In the genomic region with DNA sequence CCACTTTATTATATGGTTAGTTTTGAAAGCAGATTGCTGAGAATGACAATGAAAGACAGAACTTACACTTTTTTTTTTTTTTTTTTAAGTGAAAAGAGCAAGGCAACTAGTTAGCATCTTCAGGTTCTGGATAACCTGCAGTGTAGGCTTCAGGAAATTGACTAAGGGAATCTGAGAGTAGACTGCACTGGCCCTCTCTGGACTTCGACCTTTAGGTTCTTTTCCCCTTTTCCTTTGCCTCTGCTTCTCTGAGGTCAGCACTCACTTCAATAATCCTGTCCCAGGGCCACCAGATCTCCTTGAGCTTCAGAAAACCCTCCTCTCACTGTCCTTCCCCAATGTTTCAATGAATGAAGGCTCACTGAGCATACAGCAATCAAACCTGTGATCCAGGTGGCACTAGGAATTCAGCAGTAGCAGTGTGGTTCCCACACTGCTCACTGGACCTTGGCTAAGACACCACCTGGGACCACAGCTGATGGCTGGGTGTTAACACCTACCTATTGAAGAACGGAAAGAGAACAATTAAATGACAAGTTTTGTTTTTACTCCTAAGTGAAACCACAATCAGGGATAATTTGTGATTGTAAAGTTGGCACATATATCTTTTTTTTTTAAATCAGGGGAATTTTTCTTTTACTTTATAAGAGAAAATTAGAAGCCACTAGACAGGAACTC, we compare ENCODE assay signal across 1 cellular context.
TF ChIP-seq lines count a peak whose summit lies in the region.

No MANE protein-coding gene starts in this region.

TF ChIP-seq in GM12878, 131 proteins besides CTCF, POLR2A, EP300 and RAD21 (continued from another document and continues in another):
- TF ChIP-seq, protein P1, sequence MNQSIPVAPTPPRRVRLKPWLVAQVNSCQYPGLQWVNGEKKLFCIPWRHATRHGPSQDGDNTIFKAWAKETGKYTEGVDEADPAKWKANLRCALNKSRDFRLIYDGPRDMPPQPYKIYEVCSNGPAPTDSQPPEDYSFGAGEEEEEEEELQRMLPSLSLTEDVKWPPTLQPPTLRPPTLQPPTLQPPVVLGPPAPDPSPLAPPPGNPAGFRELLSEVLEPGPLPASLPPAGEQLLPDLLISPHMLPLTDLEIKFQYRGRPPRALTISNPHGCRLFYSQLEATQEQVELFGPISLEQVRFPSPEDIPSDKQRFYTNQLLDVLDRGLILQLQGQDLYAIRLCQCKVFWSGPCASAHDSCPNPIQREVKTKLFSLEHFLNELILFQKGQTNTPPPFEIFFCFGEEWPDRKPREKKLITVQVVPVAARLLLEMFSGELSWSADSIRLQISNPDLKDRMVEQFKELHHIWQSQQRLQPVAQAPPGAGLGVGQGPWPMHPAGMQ (IDR thresholded peaks at IDR 0.05; ENCODE audit: borderline replicate concordance), result no peak
- no peak for TF ChIP-seq POLR2AphosphoS5 (IDR thresholded peaks at IDR 0.05; ENCODE audit: low read length)
- TF ChIP-seq, protein P2, sequence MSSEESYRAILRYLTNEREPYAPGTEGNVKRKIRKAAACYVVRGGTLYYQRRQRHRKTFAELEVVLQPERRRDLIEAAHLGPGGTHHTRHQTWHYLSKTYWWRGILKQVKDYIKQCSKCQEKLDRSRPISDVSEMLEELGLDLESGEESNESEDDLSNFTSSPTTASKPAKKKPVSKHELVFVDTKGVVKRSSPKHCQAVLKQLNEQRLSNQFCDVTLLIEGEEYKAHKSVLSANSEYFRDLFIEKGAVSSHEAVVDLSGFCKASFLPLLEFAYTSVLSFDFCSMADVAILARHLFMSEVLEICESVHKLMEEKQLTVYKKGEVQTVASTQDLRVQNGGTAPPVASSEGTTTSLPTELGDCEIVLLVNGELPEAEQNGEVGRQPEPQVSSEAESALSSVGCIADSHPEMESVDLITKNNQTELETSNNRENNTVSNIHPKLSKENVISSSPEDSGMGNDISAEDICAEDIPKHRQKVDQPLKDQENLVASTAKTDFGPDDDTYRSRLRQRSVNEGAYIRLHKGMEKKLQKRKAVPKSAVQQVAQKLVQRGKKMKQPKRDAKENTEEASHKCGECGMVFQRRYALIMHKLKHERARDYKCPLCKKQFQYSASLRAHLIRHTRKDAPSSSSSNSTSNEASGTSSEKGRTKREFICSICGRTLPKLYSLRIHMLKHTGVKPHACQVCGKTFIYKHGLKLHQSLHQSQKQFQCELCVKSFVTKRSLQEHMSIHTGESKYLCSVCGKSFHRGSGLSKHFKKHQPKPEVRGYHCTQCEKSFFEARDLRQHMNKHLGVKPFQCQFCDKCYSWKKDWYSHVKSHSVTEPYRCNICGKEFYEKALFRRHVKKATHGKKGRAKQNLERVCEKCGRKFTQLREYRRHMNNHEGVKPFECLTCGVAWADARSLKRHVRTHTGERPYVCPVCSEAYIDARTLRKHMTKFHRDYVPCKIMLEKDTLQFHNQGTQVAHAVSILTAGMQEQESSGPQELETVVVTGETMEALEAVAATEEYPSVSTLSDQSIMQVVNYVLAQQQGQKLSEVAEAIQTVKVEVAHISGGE (CRISPR knock-in tag; IDR thresholded peaks at IDR 0.05), result no peak
- TF ChIP-seq JUND (IDR thresholded peaks at IDR 0.05; ENCODE audit: low read depth, low read length), result no peak
- no peak for TF ChIP-seq LARP7 (IDR thresholded peaks at IDR 0.05)
- TF ChIP-seq PAX5 (IDR thresholded peaks at IDR 0.05; ENCODE audit: borderline replicate concordance, low read depth, low read length), result peak; percentile 99
- 0 out of 2 replicates have a peak, but pooled peaks have one; percentile 20 for TF ChIP-seq GABPA (IDR thresholded peaks at IDR 0.05; ENCODE audit: low read depth)
- no peak for TF ChIP-seq WRNIP1 (IDR thresholded peaks at IDR 0.05; ENCODE audit: borderline replicate concordance, low read depth, low read length)
- TF ChIP-seq ZBED1 (IDR thresholded peaks at IDR 0.05; ENCODE audit: borderline replicate concordance), result no peak
- no peak for TF ChIP-seq STAT1 (conservative IDR thresholded peaks at IDR 0.05)
- TF ChIP-seq, protein P3, sequence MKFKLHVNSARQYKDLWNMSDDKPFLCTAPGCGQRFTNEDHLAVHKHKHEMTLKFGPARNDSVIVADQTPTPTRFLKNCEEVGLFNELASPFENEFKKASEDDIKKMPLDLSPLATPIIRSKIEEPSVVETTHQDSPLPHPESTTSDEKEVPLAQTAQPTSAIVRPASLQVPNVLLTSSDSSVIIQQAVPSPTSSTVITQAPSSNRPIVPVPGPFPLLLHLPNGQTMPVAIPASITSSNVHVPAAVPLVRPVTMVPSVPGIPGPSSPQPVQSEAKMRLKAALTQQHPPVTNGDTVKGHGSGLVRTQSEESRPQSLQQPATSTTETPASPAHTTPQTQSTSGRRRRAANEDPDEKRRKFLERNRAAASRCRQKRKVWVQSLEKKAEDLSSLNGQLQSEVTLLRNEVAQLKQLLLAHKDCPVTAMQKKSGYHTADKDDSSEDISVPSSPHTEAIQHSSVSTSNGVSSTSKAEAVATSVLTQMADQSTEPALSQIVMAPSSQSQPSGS (IDR thresholded peaks at IDR 0.05; ENCODE audit: low read length), result peak; percentile 90
- TF ChIP-seq SUZ12 (IDR thresholded peaks at IDR 0.05; ENCODE audit: unreplicated experiment), result no peak
- TF ChIP-seq, protein P4, sequence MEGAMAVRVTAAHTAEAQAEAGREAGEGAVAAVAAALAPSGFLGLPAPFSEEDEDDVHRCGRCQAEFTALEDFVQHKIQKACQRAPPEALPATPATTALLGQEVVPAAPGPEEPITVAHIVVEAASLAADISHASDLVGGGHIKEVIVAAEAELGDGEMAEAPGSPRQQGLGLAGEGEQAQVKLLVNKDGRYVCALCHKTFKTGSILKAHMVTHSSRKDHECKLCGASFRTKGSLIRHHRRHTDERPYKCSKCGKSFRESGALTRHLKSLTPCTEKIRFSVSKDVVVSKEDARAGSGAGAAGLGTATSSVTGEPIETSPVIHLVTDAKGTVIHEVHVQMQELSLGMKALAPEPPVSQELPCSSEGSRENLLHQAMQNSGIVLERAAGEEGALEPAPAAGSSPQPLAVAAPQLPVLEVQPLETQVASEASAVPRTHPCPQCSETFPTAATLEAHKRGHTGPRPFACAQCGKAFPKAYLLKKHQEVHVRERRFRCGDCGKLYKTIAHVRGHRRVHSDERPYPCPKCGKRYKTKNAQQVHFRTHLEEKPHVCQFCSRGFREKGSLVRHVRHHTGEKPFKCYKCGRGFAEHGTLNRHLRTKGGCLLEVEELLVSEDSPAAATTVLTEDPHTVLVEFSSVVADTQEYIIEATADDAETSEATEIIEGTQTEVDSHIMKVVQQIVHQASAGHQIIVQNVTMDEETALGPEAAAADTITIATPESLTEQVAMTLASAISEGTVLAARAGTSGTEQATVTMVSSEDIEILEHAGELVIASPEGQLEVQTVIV (IDR thresholded peaks at IDR 0.05; ENCODE audit: borderline replicate concordance, partially characterized antibody), result no peak
- TF ChIP-seq, protein P5, sequence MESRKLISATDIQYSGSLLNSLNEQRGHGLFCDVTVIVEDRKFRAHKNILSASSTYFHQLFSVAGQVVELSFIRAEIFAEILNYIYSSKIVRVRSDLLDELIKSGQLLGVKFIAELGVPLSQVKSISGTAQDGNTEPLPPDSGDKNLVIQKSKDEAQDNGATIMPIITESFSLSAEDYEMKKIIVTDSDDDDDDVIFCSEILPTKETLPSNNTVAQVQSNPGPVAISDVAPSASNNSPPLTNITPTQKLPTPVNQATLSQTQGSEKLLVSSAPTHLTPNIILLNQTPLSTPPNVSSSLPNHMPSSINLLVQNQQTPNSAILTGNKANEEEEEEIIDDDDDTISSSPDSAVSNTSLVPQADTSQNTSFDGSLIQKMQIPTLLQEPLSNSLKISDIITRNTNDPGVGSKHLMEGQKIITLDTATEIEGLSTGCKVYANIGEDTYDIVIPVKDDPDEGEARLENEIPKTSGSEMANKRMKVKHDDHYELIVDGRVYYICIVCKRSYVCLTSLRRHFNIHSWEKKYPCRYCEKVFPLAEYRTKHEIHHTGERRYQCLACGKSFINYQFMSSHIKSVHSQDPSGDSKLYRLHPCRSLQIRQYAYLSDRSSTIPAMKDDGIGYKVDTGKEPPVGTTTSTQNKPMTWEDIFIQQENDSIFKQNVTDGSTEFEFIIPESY (IDR thresholded peaks at IDR 0.05), result no peak
- peak; percentile 33 for TF ChIP-seq SP1 (IDR thresholded peaks at IDR 0.05; ENCODE audit: low read depth, low read length)
- no peak for TF ChIP-seq BCLAF1 (IDR thresholded peaks at IDR 0.05)
- no peak for TF ChIP-seq TAF1 (IDR thresholded peaks at IDR 0.05; ENCODE audit: borderline replicate concordance, low read depth, low read length)
- no peak for TF ChIP-seq ZNF592 (IDR thresholded peaks at IDR 0.05)
- no peak for TF ChIP-seq CEBPB (IDR thresholded peaks at IDR 0.05; ENCODE audit: borderline replicate concordance in 1 of 2, low read depth in 2 of 2, low read length in 2 of 2)
- TF ChIP-seq CBX5 (IDR thresholded peaks at IDR 0.05; ENCODE audit: low read depth), result no peak
- TF ChIP-seq NR2F1 (conservative IDR thresholded peaks at IDR 0.05), result peak; percentile 83
- peak; percentile 83 for TF ChIP-seq RUNX3 (IDR thresholded peaks at IDR 0.05; ENCODE audit: low read length)
- no peak for TF ChIP-seq CREB1 (IDR thresholded peaks at IDR 0.05; ENCODE audit: low read depth)
- TF ChIP-seq TBL1XR1 (IDR thresholded peaks at IDR 0.05; ENCODE audit: low read depth, low read length), result no peak
- no peak for TF ChIP-seq ELK1 (IDR thresholded peaks at IDR 0.05; ENCODE audit: low read depth, low read length)
- no peak for TF ChIP-seq MAX (IDR thresholded peaks at IDR 0.05; ENCODE audit: low read depth, low read length)
- TF ChIP-seq CBX3 (IDR thresholded peaks at IDR 0.05; ENCODE audit: borderline replicate concordance, low read depth), result no peak
- TF ChIP-seq ETV6 (conservative IDR thresholded peaks at IDR 0.05 in 1 of 2, IDR thresholded peaks at IDR 0.05 in 1 of 2; ENCODE audit: borderline replicate concordance in 1 of 2, low read depth in 1 of 2), result no peak
- TF ChIP-seq MYC (IDR thresholded peaks at IDR 0.05; ENCODE audit: insufficient read depth, insufficient read length, insufficient replicate concordance, low read length, severe bottlenecking), result no peak
